ENCODE assay signal across 1 cellular context in the genomic region with DNA sequence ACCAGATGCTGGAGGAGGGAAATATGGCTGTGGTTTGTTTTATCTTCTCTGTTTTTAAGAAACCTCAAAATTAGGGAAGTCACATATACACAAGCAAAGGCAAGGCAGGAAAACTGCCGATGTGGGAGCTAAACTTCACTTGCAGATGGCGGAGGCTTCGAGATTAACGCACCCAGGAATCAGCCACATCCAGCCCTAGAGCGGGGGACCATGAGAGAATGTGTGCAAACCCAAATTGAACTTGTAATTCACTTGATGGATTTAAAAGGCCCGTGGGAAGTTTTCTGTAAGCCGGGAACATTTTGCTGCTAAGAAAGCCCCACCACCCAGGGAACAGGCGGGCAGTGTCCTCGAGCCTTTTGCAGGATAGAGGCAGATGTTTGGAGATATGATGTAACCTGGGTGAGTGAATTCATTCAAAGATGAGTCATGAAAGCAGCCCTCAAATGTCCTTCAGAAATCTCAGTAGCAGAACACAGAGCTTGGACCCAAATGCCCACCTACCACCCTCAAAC.
TF ChIP-seq lines count a peak whose summit lies in the region.

No MANE protein-coding gene starts in this region.

TF ChIP-seq in GM12878, 131 proteins besides CTCF, POLR2A, EP300 and RAD21 (continued from another document and continues in another):
- no peak for TF ChIP-seq RBBP5 (conservative IDR thresholded peaks at IDR 0.05)
- TF ChIP-seq RFX5 (IDR thresholded peaks at IDR 0.05; ENCODE audit: low read depth, low read length) = no peak
- TF ChIP-seq ZBED1 (IDR thresholded peaks at IDR 0.05; ENCODE audit: borderline replicate concordance) = 0 out of 2 replicates have a peak, but pooled peaks have one; percentile 83
- no peak for TF ChIP-seq LARP7 (IDR thresholded peaks at IDR 0.05)
- TF ChIP-seq, protein P1, sequence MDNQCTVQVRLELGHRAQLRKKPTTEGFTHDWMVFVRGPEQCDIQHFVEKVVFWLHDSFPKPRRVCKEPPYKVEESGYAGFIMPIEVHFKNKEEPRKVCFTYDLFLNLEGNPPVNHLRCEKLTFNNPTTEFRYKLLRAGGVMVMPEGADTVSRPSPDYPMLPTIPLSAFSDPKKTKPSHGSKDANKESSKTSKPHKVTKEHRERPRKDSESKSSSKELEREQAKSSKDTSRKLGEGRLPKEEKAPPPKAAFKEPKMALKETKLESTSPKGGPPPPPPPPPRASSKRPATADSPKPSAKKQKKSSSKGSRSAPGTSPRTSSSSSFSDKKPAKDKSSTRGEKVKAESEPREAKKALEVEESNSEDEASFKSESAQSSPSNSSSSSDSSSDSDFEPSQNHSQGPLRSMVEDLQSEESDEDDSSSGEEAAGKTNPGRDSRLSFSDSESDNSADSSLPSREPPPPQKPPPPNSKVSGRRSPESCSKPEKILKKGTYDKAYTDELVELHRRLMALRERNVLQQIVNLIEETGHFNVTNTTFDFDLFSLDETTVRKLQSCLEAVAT (IDR thresholded peaks at IDR 0.05) = no peak
- TF ChIP-seq, protein P2, sequence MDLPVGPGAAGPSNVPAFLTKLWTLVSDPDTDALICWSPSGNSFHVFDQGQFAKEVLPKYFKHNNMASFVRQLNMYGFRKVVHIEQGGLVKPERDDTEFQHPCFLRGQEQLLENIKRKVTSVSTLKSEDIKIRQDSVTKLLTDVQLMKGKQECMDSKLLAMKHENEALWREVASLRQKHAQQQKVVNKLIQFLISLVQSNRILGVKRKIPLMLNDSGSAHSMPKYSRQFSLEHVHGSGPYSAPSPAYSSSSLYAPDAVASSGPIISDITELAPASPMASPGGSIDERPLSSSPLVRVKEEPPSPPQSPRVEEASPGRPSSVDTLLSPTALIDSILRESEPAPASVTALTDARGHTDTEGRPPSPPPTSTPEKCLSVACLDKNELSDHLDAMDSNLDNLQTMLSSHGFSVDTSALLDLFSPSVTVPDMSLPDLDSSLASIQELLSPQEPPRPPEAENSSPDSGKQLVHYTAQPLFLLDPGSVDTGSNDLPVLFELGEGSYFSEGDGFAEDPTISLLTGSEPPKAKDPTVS (IDR thresholded peaks at IDR 0.05; ENCODE audit: low read depth, low read length) = no peak
- TF ChIP-seq IKZF1 (conservative IDR thresholded peaks at IDR 0.05) = peak; percentile 60; the same call in 1 of the 2 replicates
- no peak; the same call in 1 of the 2 replicates for TF ChIP-seq TBL1XR1 (IDR thresholded peaks at IDR 0.05; ENCODE audit: low read depth, low read length)
- TF ChIP-seq CREB1 (IDR thresholded peaks at IDR 0.05; ENCODE audit: low read depth) = peak; percentile 34; the same call in 1 of the 2 replicates
- TF ChIP-seq, protein P3, sequence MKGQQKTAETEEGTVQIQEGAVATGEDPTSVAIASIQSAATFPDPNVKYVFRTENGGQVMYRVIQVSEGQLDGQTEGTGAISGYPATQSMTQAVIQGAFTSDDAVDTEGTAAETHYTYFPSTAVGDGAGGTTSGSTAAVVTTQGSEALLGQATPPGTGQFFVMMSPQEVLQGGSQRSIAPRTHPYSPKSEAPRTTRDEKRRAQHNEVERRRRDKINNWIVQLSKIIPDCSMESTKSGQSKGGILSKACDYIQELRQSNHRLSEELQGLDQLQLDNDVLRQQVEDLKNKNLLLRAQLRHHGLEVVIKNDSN (IDR thresholded peaks at IDR 0.05; ENCODE audit: borderline replicate concordance, extremely low read length, insufficient read depth, low read depth, low read length) = no peak
- TF ChIP-seq BMI1 (IDR thresholded peaks at IDR 0.05; ENCODE audit: borderline replicate concordance) = no peak
- TF ChIP-seq TCF12 (IDR thresholded peaks at IDR 0.05; ENCODE audit: low read depth, low read length) = peak; percentile 84; the same call in 1 of the 2 replicates
- no peak for TF ChIP-seq PML (IDR thresholded peaks at IDR 0.05; ENCODE audit: low read length)
- TF ChIP-seq PAX5 (IDR thresholded peaks at IDR 0.05; ENCODE audit: borderline replicate concordance, low read depth, low read length) = peak; percentile 53; the same call in 1 of the 2 replicates
- TF ChIP-seq ZNF274 (IDR thresholded peaks at IDR 0.05; ENCODE audit: insufficient read depth, insufficient read length) = no peak
- no peak for TF ChIP-seq YBX1 (IDR thresholded peaks at IDR 0.05)
- TF ChIP-seq MYC (IDR thresholded peaks at IDR 0.05; ENCODE audit: insufficient read depth, insufficient read length, insufficient replicate concordance, low read length, severe bottlenecking) = no peak
- no peak for TF ChIP-seq BACH1 (IDR thresholded peaks at IDR 0.05; ENCODE audit: borderline replicate concordance)
- peak; percentile 97 for TF ChIP-seq EED (IDR thresholded peaks at IDR 0.05; ENCODE audit: low read depth)
- no peak for TF ChIP-seq NR2C1 (IDR thresholded peaks at IDR 0.05)
- peak in 1 of 2 experiments; percentile 67; a peak in 1 of 4 replicates for TF ChIP-seq SRF (IDR thresholded peaks at IDR 0.05; ENCODE audit: low read depth in 2 of 2, low read length in 2 of 2)
- no peak for TF ChIP-seq HDAC2 (IDR thresholded peaks at IDR 0.05)
- no peak for TF ChIP-seq PAX8 (IDR thresholded peaks at IDR 0.05)
- TF ChIP-seq IRF4 (IDR thresholded peaks at IDR 0.05; ENCODE audit: low read depth, low read length) = peak; percentile 75
- TF ChIP-seq RAD51 (IDR thresholded peaks at IDR 0.05) = no peak
- TF ChIP-seq FOXK2 (IDR thresholded peaks at IDR 0.05) = no peak
- no peak; the same call in 1 of the 2 replicates for TF ChIP-seq TARDBP (IDR thresholded peaks at IDR 0.05; ENCODE audit: borderline replicate concordance)
- TF ChIP-seq, protein P4, sequence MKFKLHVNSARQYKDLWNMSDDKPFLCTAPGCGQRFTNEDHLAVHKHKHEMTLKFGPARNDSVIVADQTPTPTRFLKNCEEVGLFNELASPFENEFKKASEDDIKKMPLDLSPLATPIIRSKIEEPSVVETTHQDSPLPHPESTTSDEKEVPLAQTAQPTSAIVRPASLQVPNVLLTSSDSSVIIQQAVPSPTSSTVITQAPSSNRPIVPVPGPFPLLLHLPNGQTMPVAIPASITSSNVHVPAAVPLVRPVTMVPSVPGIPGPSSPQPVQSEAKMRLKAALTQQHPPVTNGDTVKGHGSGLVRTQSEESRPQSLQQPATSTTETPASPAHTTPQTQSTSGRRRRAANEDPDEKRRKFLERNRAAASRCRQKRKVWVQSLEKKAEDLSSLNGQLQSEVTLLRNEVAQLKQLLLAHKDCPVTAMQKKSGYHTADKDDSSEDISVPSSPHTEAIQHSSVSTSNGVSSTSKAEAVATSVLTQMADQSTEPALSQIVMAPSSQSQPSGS (IDR thresholded peaks at IDR 0.05; ENCODE audit: low read length) = peak; percentile 82
- TF ChIP-seq SREBF1 (IDR thresholded peaks at IDR 0.05; ENCODE audit: low read length) = no peak
- no peak for TF ChIP-seq SMAD1 (IDR thresholded peaks at IDR 0.05; ENCODE audit: low read depth, partially characterized antibody)
- TF ChIP-seq SMC3 (IDR thresholded peaks at IDR 0.05; ENCODE audit: borderline replicate concordance, low read length) = no peak
- TF ChIP-seq MEF2B (IDR thresholded peaks at IDR 0.05; ENCODE audit: partially characterized antibody, poor library complexity, severe bottlenecking) = no peak
- TF ChIP-seq, protein P5, sequence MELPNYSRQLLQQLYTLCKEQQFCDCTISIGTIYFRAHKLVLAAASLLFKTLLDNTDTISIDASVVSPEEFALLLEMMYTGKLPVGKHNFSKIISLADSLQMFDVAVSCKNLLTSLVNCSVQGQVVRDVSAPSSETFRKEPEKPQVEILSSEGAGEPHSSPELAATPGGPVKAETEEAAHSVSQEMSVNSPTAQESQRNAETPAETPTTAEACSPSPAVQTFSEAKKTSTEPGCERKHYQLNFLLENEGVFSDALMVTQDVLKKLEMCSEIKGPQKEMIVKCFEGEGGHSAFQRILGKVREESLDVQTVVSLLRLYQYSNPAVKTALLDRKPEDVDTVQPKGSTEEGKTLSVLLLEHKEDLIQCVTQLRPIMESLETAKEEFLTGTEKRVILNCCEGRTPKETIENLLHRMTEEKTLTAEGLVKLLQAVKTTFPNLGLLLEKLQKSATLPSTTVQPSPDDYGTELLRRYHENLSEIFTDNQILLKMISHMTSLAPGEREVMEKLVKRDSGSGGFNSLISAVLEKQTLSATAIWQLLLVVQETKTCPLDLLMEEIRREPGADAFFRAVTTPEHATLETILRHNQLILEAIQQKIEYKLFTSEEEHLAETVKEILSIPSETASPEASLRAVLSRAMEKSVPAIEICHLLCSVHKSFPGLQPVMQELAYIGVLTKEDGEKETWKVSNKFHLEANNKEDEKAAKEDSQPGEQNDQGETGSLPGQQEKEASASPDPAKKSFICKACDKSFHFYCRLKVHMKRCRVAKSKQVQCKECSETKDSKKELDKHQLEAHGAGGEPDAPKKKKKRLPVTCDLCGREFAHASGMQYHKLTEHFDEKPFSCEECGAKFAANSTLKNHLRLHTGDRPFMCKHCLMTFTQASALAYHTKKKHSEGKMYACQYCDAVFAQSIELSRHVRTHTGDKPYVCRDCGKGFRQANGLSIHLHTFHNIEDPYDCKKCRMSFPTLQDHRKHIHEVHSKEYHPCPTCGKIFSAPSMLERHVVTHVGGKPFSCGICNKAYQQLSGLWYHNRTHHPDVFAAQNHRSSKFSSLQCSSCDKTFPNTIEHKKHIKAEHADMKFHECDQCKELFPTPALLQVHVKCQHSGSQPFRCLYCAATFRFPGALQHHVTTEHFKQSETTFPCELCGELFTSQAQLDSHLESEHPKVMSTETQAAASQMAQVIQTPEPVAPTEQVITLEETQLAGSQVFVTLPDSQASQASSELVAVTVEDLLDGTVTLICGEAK (IDR thresholded peaks at IDR 0.05; ENCODE audit: borderline replicate concordance) = no peak
- TF ChIP-seq, protein P6, sequence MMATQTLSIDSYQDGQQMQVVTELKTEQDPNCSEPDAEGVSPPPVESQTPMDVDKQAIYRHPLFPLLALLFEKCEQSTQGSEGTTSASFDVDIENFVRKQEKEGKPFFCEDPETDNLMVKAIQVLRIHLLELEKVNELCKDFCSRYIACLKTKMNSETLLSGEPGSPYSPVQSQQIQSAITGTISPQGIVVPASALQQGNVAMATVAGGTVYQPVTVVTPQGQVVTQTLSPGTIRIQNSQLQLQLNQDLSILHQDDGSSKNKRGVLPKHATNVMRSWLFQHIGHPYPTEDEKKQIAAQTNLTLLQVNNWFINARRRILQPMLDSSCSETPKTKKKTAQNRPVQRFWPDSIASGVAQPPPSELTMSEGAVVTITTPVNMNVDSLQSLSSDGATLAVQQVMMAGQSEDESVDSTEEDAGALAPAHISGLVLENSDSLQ (IDR thresholded peaks at IDR 0.05) = no peak
- TF ChIP-seq ZNF622 (IDR thresholded peaks at IDR 0.05) = no peak
- TF ChIP-seq EGR1 (IDR thresholded peaks at IDR 0.05; ENCODE audit: borderline replicate concordance in 1 of 2, low read depth in 2 of 2, low read length in 2 of 2) = no peak
- no peak for TF ChIP-seq SMARCA5 (IDR thresholded peaks at IDR 0.05)
- TF ChIP-seq SUZ12 (IDR thresholded peaks at IDR 0.05; ENCODE audit: unreplicated experiment) = no peak
- TF ChIP-seq ZSCAN29 (IDR thresholded peaks at IDR 0.05) = no peak
- TF ChIP-seq GABPA (IDR thresholded peaks at IDR 0.05; ENCODE audit: low read depth) = peak; percentile 53; the same call in 1 of the 2 replicates
- no peak for TF ChIP-seq TAF1 (IDR thresholded peaks at IDR 0.05; ENCODE audit: borderline replicate concordance, low read depth, low read length)
- TF ChIP-seq, protein P7, sequence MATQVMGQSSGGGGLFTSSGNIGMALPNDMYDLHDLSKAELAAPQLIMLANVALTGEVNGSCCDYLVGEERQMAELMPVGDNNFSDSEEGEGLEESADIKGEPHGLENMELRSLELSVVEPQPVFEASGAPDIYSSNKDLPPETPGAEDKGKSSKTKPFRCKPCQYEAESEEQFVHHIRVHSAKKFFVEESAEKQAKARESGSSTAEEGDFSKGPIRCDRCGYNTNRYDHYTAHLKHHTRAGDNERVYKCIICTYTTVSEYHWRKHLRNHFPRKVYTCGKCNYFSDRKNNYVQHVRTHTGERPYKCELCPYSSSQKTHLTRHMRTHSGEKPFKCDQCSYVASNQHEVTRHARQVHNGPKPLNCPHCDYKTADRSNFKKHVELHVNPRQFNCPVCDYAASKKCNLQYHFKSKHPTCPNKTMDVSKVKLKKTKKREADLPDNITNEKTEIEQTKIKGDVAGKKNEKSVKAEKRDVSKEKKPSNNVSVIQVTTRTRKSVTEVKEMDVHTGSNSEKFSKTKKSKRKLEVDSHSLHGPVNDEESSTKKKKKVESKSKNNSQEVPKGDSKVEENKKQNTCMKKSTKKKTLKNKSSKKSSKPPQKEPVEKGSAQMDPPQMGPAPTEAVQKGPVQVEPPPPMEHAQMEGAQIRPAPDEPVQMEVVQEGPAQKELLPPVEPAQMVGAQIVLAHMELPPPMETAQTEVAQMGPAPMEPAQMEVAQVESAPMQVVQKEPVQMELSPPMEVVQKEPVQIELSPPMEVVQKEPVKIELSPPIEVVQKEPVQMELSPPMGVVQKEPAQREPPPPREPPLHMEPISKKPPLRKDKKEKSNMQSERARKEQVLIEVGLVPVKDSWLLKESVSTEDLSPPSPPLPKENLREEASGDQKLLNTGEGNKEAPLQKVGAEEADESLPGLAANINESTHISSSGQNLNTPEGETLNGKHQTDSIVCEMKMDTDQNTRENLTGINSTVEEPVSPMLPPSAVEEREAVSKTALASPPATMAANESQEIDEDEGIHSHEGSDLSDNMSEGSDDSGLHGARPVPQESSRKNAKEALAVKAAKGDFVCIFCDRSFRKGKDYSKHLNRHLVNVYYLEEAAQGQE (IDR thresholded peaks at IDR 0.05; ENCODE audit: low read depth, low read length) = no peak
- no peak for TF ChIP-seq NFXL1 (IDR thresholded peaks at IDR 0.05; ENCODE audit: borderline replicate concordance)
- no peak for TF ChIP-seq HCFC1 (IDR thresholded peaks at IDR 0.05; ENCODE audit: low read length)
- TF ChIP-seq, protein P8, sequence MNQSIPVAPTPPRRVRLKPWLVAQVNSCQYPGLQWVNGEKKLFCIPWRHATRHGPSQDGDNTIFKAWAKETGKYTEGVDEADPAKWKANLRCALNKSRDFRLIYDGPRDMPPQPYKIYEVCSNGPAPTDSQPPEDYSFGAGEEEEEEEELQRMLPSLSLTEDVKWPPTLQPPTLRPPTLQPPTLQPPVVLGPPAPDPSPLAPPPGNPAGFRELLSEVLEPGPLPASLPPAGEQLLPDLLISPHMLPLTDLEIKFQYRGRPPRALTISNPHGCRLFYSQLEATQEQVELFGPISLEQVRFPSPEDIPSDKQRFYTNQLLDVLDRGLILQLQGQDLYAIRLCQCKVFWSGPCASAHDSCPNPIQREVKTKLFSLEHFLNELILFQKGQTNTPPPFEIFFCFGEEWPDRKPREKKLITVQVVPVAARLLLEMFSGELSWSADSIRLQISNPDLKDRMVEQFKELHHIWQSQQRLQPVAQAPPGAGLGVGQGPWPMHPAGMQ (IDR thresholded peaks at IDR 0.05; ENCODE audit: borderline replicate concordance) = no peak
- TF ChIP-seq ESRRA (IDR thresholded peaks at IDR 0.05; ENCODE audit: low read length) = no peak
- TF ChIP-seq GATAD2B (conservative IDR thresholded peaks at IDR 0.05; ENCODE audit: low read depth) = no peak; the same call in 1 of the 2 replicates
